Comparison of ENCODE assay signal across 8 cellular contexts in the genomic region with DNA sequence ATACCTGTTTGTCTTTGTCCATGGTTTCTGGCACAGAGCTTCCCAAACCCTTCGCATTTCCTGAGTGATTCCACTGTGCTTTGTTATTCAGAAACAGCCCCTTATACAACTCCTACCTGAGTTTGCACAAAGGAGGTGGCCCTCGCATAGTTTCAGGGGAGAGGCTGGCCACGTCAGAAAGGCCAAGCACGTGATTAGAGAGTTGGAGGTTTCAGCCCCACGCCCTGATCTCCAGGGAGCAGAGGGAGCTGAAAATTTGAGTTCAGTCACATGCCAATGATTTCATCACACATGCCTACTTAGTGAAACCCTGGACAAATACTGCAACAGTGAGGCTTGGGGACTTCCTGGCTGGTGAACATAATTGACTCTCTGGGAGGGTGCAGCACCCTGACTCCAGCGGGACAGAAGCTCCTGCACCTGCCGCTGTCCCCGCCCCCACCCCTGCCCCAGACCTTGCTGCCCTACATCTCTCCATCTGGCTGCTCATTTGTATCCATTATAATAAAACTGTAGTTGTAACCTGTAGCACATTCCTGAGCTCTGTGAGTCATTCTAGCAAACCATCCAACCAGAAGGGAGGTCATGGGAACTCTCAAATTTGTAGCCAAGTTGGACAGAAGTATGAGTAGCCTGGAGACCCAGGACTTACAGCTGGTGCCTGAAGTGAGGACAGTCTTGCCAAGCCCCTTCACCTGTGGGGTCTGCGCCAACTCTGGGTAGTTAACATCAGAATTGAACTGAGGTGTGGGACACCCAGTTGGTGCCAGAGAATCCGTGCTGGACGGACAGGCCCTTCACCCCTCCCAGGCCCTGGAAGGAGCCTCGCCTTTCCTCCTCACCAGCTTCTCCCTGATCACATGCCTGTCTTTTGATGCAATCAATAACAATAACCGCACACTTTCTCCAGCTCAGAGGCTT.
DNase-seq lines count a peak whose midpoint lies in the region; ATAC-seq, FAIRE-seq and TF ChIP-seq lines count a peak whose summit lies in the region.

No MANE protein-coding gene starts in this region.

- CTCF ChIA-PET in K562 (lab: Yijun Ruan, JAX; ENCODE audit: low intra/inter-chr PET ratio), result no interaction called here

- H3K4me3 ChIP-seq in ACC112 (ENCODE audit: low read depth, low read length), result peak overlapping the region; percentile 21; the same call in 1 of the 2 replicates
- no peak overlapping the region for H3K4me3 ChIP-seq in K562
- no peak overlapping the region for H3K4me3 ChIP-seq in left lung
- no peak overlapping the region for H3K4me3 ChIP-seq in testis

- TF ChIP-seq EP300 in K562 (IDR thresholded peaks at IDR 0.05; ENCODE audit: low read length), result no peak

- H3K9ac ChIP-seq in K562 (ENCODE audit: insufficient read depth in 1 of 2, low read depth in 2 of 2, low read length in 2 of 2), result no peak overlapping the region; a peak in 1 of 4 replicates

- BruUV-seq in K562 (replicated peaks; lab: Mats Ljungman, UMichigan), result no TSS peak

- DNase-seq in LHCN-M2 (ENCODE audit: low read depth), result peak; percentile 77
- DNase-seq in K562 (ENCODE audit: extremely low read depth in 1 of 4, low spot score in 3 of 4), result peak in 1 of 4 experiments; percentile 26
- peak in 1 of 2 donors; percentile 91 for DNase-seq in left lung
- no peak for DNase-seq in testis
- no peak for DNase-seq in stimulated activated CD8-positive, alpha-beta memory T cell treated with anti-CD3 and anti-CD28 coated beads, Interleukin-4, amount 100 ng/mL, for 48 hours
- no peak for DNase-seq in midbrain (lab: John Stamatoyannopoulos, UW)

- 34% methylated on average over 10 of the region's 13 CpGs for whole genome bisulfite sequencing in K562 (ENCODE audit: insufficient coverage, low coverage, missing lambda C conversion rate)
- 89% methylated on average over 13 of the region's 13 CpGs for WGBS in testis, 2 donors

- H3K36me3 ChIP-seq in ACC112 (ENCODE audit: insufficient read depth, low read length), result no peaks in the 10 kb centered on the region
- no peaks in the 10 kb centered on the region for H3K36me3 ChIP-seq in K562 (ENCODE audit: control insufficient read depth, insufficient read depth, low read length)
- no peaks in the 10 kb centered on the region for H3K36me3 ChIP-seq in left lung
- no peaks in the 10 kb centered on the region for H3K36me3 ChIP-seq in testis (ENCODE audit: low read depth, missing control alignments)

- no peaks in the 10 kb centered on the region for H3K27me3 ChIP-seq in ACC112 (ENCODE audit: insufficient read depth, low read length)
- H3K27me3 ChIP-seq in K562 (ENCODE audit: control insufficient read depth in 2 of 2, insufficient read depth in 2 of 2, low read length in 2 of 2), result no peaks in the 10 kb centered on the region
- H3K27me3 ChIP-seq in left lung, result no peaks in the 10 kb centered on the region
- no peaks in the 10 kb centered on the region for H3K27me3 ChIP-seq in testis

- peak; percentile 70 for FAIRE-seq in K562 (lab: Jason Lieb, UNC)

- H2AFZ ChIP-seq in ACC112 (ENCODE audit: low read length, unreplicated experiment) (peak overlapping the region; percentile 79), K562 (ENCODE audit: low read depth, low read length) (peak overlapping the region; percentile 21; the same call in 1 of the 2 replicates)

- TF ChIP-seq POLR2A in K562 (conservative IDR thresholded peaks at IDR 0.05) (no peak), testis (IDR thresholded peaks at IDR 0.05) (no peak)

- H3K9me3 ChIP-seq in K562 (replicated peaks; ENCODE audit: control insufficient read depth, insufficient read depth, low read depth, low read length) (no peaks in the 10 kb centered on the region), left lung (no peaks in the 10 kb centered on the region), testis (no peaks in the 10 kb centered on the region)

- H3K9me1 ChIP-seq in K562 (ENCODE audit: control insufficient read depth, insufficient read depth, low read length), result no peaks in the 10 kb centered on the region

- in situ Hi-C loops in K562 (cut with MboI), result no loop called here

- TF ChIP-seq CTCF in K562 (IDR thresholded peaks at IDR 0.05 in 2 of 3, conservative IDR thresholded peaks at IDR 0.05 in 1 of 3; ENCODE audit: insufficient read depth in 2 of 3, low read depth in 1 of 3, low read length in 3 of 3) (no peak), left lung (IDR thresholded peaks at IDR 0.05) (no peak), testis (IDR thresholded peaks at IDR 0.05) (no peak)

- no peak overlapping the region for H3K4me2 ChIP-seq in K562 (ENCODE audit: insufficient read depth, low read length)

- ATAC-seq in K562 (peak; percentile 45), left lung (peak; percentile 88), GM18907 (IDR thresholded peaks at IDR 0.05; ENCODE audit: unreplicated experiment) (no peak)

- peak overlapping the region; percentile 89 for H3K27ac ChIP-seq in ACC112 (ENCODE audit: low read depth, low read length)
- no peak overlapping the region for H3K27ac ChIP-seq in K562 (ENCODE audit: extremely low read depth, low read depth, low read length)
- H3K27ac ChIP-seq in left lung, result peak overlapping the region; percentile 73 to 86
- H3K27ac ChIP-seq in testis, result no peak overlapping the region

- intact Hi-C loops in K562 (cut with micrococcal nuclease), result no loop called here
- intact Hi-C loops in left lung (cut with DNase I), result no loop called here
- intact Hi-C loops in testis (cut with DNase I; ENCODE audit: low total_unique reads), result no loop called here

- 0 out of 2 replicates have a peak, but pooled peaks cover 3% of the 10 kb centered on the region for H4K20me1 ChIP-seq in K562 (replicated peaks; ENCODE audit: control insufficient read depth, insufficient read depth, low read length)

- no peak for TF ChIP-seq RAD21 in K562 (CRISPR knock-in tag; conservative IDR thresholded peaks at IDR 0.05 in 1 of 2, IDR thresholded peaks at IDR 0.05 in 1 of 2)

- POLR2A ChIA-PET in K562 (lab: Yijun Ruan, JAX), result no interaction called here

- H3K4me1 ChIP-seq in ACC112 (ENCODE audit: control insufficient read depth, insufficient read depth, low read length, unreplicated experiment), result peaks cover 37% of the 10 kb centered on the region
- H3K4me1 ChIP-seq in K562 (replicated peaks in 1 of 2; ENCODE audit: control insufficient read depth in 2 of 2, insufficient read depth in 2 of 2, low read length in 2 of 2), result peaks cover 9 to 25% of the 10 kb centered on the region in 2 experiments; a peak in 4 of 5 replicates
- H3K4me1 ChIP-seq in left lung, result peaks cover 21 to 43% of the 10 kb centered on the region in 2 donors
- no peaks in the 10 kb centered on the region for H3K4me1 ChIP-seq in testis

- no peaks in the 10 kb centered on the region for H3K79me2 ChIP-seq in ACC112 (ENCODE audit: control insufficient read depth, insufficient read depth, low read length, unreplicated experiment)
- H3K79me2 ChIP-seq in K562 (ENCODE audit: control insufficient read depth, insufficient read depth, low read length), result no peaks in the 10 kb centered on the region

TF ChIP-seq in K562, 482 proteins besides CTCF, POLR2A, EP300 and RAD21 (continues in another document):
- TF ChIP-seq POLR3G (IDR thresholded peaks at IDR 0.05; ENCODE audit: extremely low read depth, insufficient read length, insufficient replicate concordance), result no peak
- TF ChIP-seq ZNF212 (CRISPR knock-in tag; IDR thresholded peaks at IDR 0.05), result no peak
- no peak for TF ChIP-seq ARID2 (IDR thresholded peaks at IDR 0.05)
- TF ChIP-seq NCOR1 (IDR thresholded peaks at IDR 0.05), result no peak
- TF ChIP-seq ILK (tag; IDR thresholded peaks at IDR 0.05; ENCODE audit: borderline replicate concordance, low read depth), result no peak
- TF ChIP-seq, protein P1, sequence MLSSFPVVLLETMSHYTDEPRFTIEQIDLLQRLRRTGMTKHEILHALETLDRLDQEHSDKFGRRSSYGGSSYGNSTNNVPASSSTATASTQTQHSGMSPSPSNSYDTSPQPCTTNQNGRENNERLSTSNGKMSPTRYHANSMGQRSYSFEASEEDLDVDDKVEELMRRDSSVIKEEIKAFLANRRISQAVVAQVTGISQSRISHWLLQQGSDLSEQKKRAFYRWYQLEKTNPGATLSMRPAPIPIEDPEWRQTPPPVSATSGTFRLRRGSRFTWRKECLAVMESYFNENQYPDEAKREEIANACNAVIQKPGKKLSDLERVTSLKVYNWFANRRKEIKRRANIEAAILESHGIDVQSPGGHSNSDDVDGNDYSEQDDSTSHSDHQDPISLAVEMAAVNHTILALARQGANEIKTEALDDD (IDR thresholded peaks at IDR 0.05), result no peak
- TF ChIP-seq CBX8 (IDR thresholded peaks at IDR 0.05; ENCODE audit: borderline replicate concordance, extremely low read depth, low read depth, low read length, poor library complexity, severe bottlenecking), result no peak
- TF ChIP-seq, protein P2, sequence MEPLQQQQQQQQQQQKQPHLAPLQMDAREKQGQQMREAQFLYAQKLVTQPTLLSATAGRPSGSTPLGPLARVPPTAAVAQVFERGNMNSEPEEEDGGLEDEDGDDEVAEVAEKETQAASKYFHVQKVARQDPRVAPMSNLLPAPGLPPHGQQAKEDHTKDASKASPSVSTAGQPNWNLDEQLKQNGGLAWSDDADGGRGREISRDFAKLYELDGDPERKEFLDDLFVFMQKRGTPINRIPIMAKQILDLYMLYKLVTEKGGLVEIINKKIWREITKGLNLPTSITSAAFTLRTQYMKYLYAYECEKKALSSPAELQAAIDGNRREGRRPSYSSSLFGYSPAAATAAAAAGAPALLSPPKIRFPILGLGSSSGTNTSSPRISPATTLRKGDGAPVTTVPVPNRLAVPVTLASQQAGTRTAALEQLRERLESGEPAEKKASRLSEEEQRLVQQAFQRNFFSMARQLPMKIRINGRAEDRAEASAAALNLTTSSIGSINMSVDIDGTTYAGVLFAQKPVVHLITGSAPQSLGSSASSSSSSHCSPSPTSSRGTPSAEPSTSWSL (CRISPR knock-in tag; IDR thresholded peaks at IDR 0.05; ENCODE audit: borderline replicate concordance), result no peak
- TF ChIP-seq CEBPG (CRISPR knock-in tag; IDR thresholded peaks at IDR 0.05), result peak; percentile 60; the same call in 1 of the 2 replicates
- TF ChIP-seq CEBPG (tag; conservative IDR thresholded peaks at IDR 0.05 in 1 of 2, IDR thresholded peaks at IDR 0.05 in 1 of 2), result peak; percentile 83 to 92
- no peak for TF ChIP-seq TCFL5 (CRISPR knock-in tag; conservative IDR thresholded peaks at IDR 0.05)
- no peak for TF ChIP-seq MEF2A (IDR thresholded peaks at IDR 0.05; ENCODE audit: control insufficient read depth, low read depth, low read length)
- no peak for TF ChIP-seq KDM4B (IDR thresholded peaks at IDR 0.05; ENCODE audit: borderline replicate concordance in 2 of 2, low read depth in 1 of 2)
- TF ChIP-seq ZFP30 (CRISPR knock-in tag; IDR thresholded peaks at IDR 0.05; ENCODE audit: borderline replicate concordance), result no peak
- TF ChIP-seq ZNF274 (IDR thresholded peaks at IDR 0.05; ENCODE audit: borderline replicate concordance, low read depth, low read length), result no peak
- no peak for TF ChIP-seq ESRRB (CRISPR knock-in tag; IDR thresholded peaks at IDR 0.05; ENCODE audit: borderline replicate concordance)
- TF ChIP-seq ZNF695 (CRISPR knock-in tag; IDR thresholded peaks at IDR 0.05), result no peak
- TF ChIP-seq FOSL1 (tag; conservative IDR thresholded peaks at IDR 0.05), result peak; percentile 59
- no peak for TF ChIP-seq RFX5 (IDR thresholded peaks at IDR 0.05; ENCODE audit: low read depth, low read length)
- TF ChIP-seq CBX1 (IDR thresholded peaks at IDR 0.05; ENCODE audit: low read depth), result no peak

Comparison
In these comparisons a context has a peak if more than half of its experiments do, and no peak if none do; other contexts are left out.
1. H3K27ac ChIP-seq: peak in ACC112 (single experiment) and left lung (2 of 2); none in K562 (single experiment) and testis (0 of 2).